Comparison of ENCODE assay signal across 12 cellular contexts in the genomic region with DNA sequence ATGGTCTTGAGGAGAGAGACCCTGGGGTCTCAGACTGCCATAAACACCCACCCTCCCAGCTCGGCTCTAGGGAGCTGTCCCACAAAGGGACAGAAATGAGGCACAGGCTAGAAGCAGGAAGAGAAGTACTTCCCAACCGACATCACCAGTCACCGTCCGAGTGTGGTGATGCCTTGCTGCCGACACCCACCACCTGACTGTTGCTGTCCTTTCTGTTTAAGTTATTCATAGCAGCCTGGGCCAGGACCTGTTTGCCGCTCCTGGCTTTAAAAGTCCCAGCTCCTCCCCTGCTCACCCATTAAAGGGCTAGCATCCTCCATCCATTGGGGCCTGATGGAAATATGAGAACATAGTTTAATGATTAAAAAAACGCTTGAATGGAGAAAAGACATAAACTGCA. TPM values are rescaled to one million over a fixed set of nuclear protein-coding genes. Genes with fewer than 3 reads are reported as not detected.
A peak's percentile ranks its signal among the peaks of the same experiment; 100 is the strongest.
DNase-seq lines count a peak whose midpoint lies in the region; ATAC-seq, FAIRE-seq and TF ChIP-seq lines count a peak whose summit lies in the region.
"Had no signal": no experiment of that assay in that cellular context is flagged by ENCODE, and none has a peak within 500 bp of the region (broad histone marks: within the 10 kb centered on the region; RNA-seq: fewer than 3 reads in every experiment).

No MANE protein-coding gene starts in this region.

- POLR2A ChIA-PET in K562 (lab: Yijun Ruan, JAX) = interaction anchor here (0.7 to 2.0 kb wide), 2 partner anchors 13 to 52 kb away, joined by 3 to 12 read pairs; a partner anchor contains a TSS

- no peak overlapping the region for H3K4me3 ChIP-seq in K562
- no peak overlapping the region for H3K4me3 ChIP-seq in esophagus squamous epithelium
- H3K4me3 ChIP-seq: right lobe of liver had no signal

- H3K79me2 ChIP-seq in K562 (ENCODE audit: control insufficient read depth, insufficient read depth, low read length) = no peaks in the 10 kb centered on the region

- H3K9me1 ChIP-seq in K562 (ENCODE audit: control insufficient read depth, insufficient read depth, low read length) = no peaks in the 10 kb centered on the region

- no peak overlapping the region for H3K4me2 ChIP-seq in K562 (ENCODE audit: insufficient read depth, low read length)

- ATAC-seq in K562 (no peak; the same call in 1 of the 3 replicates), GM19395 (IDR thresholded peaks at IDR 0.05; ENCODE audit: unreplicated experiment) (no peak)
- peak; percentile 76 for ATAC-seq in stimulated activated naive CD8-positive, alpha-beta T cell treated with anti-CD3 and anti-CD28 coated beads, Interleukin-15, Interleukin-2, amounts not matched to agents 100 U/mL and 50 U/mL, for 24 hours
- ATAC-seq: PC-3 had no signal

- intact Hi-C loops in K562 (cut with micrococcal nuclease) (no loop called here), esophagus squamous epithelium (cut with DNase I) (no loop called here)

- H3K9me3 ChIP-seq in KOPT-K1 (ENCODE audit: insufficient read depth, low read length, poor library complexity, severe bottlenecking) = no peaks in the 10 kb centered on the region
- no peaks in the 10 kb centered on the region for H3K9me3 ChIP-seq in K562 (replicated peaks; ENCODE audit: control insufficient read depth, insufficient read depth, low read depth, low read length)
- H3K9me3 ChIP-seq in esophagus squamous epithelium = no peaks in the 10 kb centered on the region
- H3K9me3 ChIP-seq: right lobe of liver had no signal

- TF ChIP-seq POLR2A in K562 (conservative IDR thresholded peaks at IDR 0.05) = no peak
- no peak for TF ChIP-seq POLR2A in esophagus squamous epithelium (IDR thresholded peaks at IDR 0.05)

- H3K27me3 ChIP-seq in K562 (ENCODE audit: control insufficient read depth in 2 of 2, insufficient read depth in 2 of 2, low read length in 2 of 2) (no peaks in the 10 kb centered on the region), esophagus squamous epithelium (no peaks in the 10 kb centered on the region)
- H3K27me3 ChIP-seq: right lobe of liver had no signal

- CTCF ChIA-PET in K562 (lab: Yijun Ruan, JAX; ENCODE audit: low intra/inter-chr PET ratio) = no interaction called here

- TF ChIP-seq EP300 in K562 (IDR thresholded peaks at IDR 0.05; ENCODE audit: low read length) = no peak

- peak overlapping the region; percentile 72 for H3K27ac ChIP-seq in KOPT-K1 (ENCODE audit: low read depth, low read length, poor library complexity, severe bottlenecking)
- H3K27ac ChIP-seq in K562 (ENCODE audit: extremely low read depth, low read depth, low read length) = no peak overlapping the region
- peak overlapping the region in 2 of 4 donors; percentile 10 to 37 for H3K27ac ChIP-seq in esophagus squamous epithelium
- H3K27ac ChIP-seq: right lobe of liver had no signal

- 24% methylated on average over 7 of the region's 7 CpGs for WGBS in K562 (ENCODE audit: insufficient coverage, low coverage, missing lambda C conversion rate)
- WGBS in esophagus squamous epithelium, 2 donors = 48 to 60% methylated on average over 3 to 7 of the region's 7 CpGs

- H3K9ac ChIP-seq in K562 (ENCODE audit: insufficient read depth in 1 of 2, low read depth in 2 of 2, low read length in 2 of 2) = peak overlapping the region in 1 of 2 experiments; percentile 59; a peak in 1 of 4 replicates

- no peak for TF ChIP-seq RAD21 in K562 (CRISPR knock-in tag; conservative IDR thresholded peaks at IDR 0.05 in 1 of 2, IDR thresholded peaks at IDR 0.05 in 1 of 2)

- DNase-seq in activated T-cell treated with anti-CD3 and anti-CD28 coated beads for 48 hours (ENCODE audit: low read depth) = peak; percentile 36
- no peak for DNase-seq in activated T-cell treated with anti-CD3 and anti-CD28 coated beads for 4 hours
- DNase-seq in K562 (ENCODE audit: extremely low read depth in 1 of 4, low spot score in 3 of 4) = no peak
- DNase-seq in stimulated activated naive CD8-positive, alpha-beta T cell treated with anti-CD3 and anti-CD28 coated beads, Interleukin-15, Interleukin-2, amounts not matched to agents 100 U/mL and 50 U/mL, for 24 hours = peak; percentile 56
- no peak for DNase-seq in AG08395 (ENCODE audit: low spot score)
- no peak for DNase-seq in esophagus squamous epithelium (lab: John Stamatoyannopoulos, UW)
- DNase-seq: anterior cingulate cortex, NCI-H2029 treated with DMSO at 0.1 percent for 48 hours, PC-3, right lobe of liver had no signal

- no TSS peak for BruUV-seq in K562 (replicated peaks; lab: Mats Ljungman, UMichigan)

- in situ Hi-C loops in K562 (cut with MboI) = no loop called here

- no peak for FAIRE-seq in K562 (lab: Jason Lieb, UNC)

- peak overlapping the region; percentile 68; the same call in 1 of the 2 replicates for H2AFZ ChIP-seq in K562 (ENCODE audit: low read depth, low read length)

- no peaks in the 10 kb centered on the region for H3K36me3 ChIP-seq in KOPT-K1 (ENCODE audit: insufficient read depth, low read length)
- no peaks in the 10 kb centered on the region for H3K36me3 ChIP-seq in K562 (ENCODE audit: control insufficient read depth, insufficient read depth, low read length)
- H3K36me3 ChIP-seq in esophagus squamous epithelium = no peaks in the 10 kb centered on the region
- H3K36me3 ChIP-seq: right lobe of liver had no signal

- no peaks in the 10 kb centered on the region for H4K20me1 ChIP-seq in K562 (replicated peaks; ENCODE audit: control insufficient read depth, insufficient read depth, low read length)

- H3K4me1 ChIP-seq in K562 (replicated peaks in 1 of 2; ENCODE audit: control insufficient read depth in 2 of 2, insufficient read depth in 2 of 2, low read length in 2 of 2) (peaks cover 6 to 7% of the 10 kb centered on the region in 2 experiments; a peak in 4 of 5 replicates), esophagus squamous epithelium (peaks cover 0 to 8% (median 0%) of the 10 kb centered on the region in 3 donors)
- H3K4me1 ChIP-seq: right lobe of liver had no signal

- TF ChIP-seq CTCF in K562 (IDR thresholded peaks at IDR 0.05 in 2 of 3, conservative IDR thresholded peaks at IDR 0.05 in 1 of 3; ENCODE audit: insufficient read depth in 2 of 3, low read depth in 1 of 3, low read length in 3 of 3) = no peak
- no peak for TF ChIP-seq CTCF in esophagus squamous epithelium (IDR thresholded peaks at IDR 0.05)

RNA-seq across cellular contexts. Expression of a gene that starts 13.2 kb away (rescaled TPM):
- total RNA-seq in K562 (2011; cell fraction: chromatin; rRNA removed; ENCODE audit: low replicate concordance) = 195 and 371 TPM in 2 replicates
- 116 and 148 TPM in 2 replicates for total RNA-seq in K562 (2011; cell fraction: nucleolus; rRNA removed)
- 167 and 188 TPM in 2 replicates for total RNA-seq in K562 (2011; cell fraction: nucleoplasm; rRNA removed)
- total RNA-seq in K562 (2014; rRNA removed) = 31.3 and 47.4 TPM in 2 replicates
- total RNA-seq in K562 (2014; rRNA removed; fragmentation: Illumina TruSeq; extraction: Trizol) = 57.9 and 64.1 TPM in 2 replicates
- 49.6 and 55.1 TPM in 2 replicates for total RNA-seq in K562 (2015; rRNA removed; fragmentation: Illumina TruSeq; extraction: Trizol)
- 50.9 and 51.2 TPM in 2 replicates for total RNA-seq in K562 (2021)
- 71.2 and 96.5 TPM in 2 replicates for polyA plus RNA-seq in K562 (2011; rRNA removed)
- 66.0 and 70.7 TPM in 2 replicates for polyA plus RNA-seq in K562 (2011; cell fraction: cytosol; rRNA removed)
- 99.2 and 111 TPM in 2 replicates for polyA plus RNA-seq in K562 (2011; cell fraction: nucleus; rRNA removed)
- polyA plus RNA-seq in K562 (2012) = 35.2 and 70.1 TPM in 2 replicates
- polyA plus RNA-seq in K562 (2014; fragmentation: Illumina TruSeq; extraction: Trizol) = 45.6 and 48.0 TPM in 2 replicates
- polyA plus RNA-seq in K562 (2014; fragmentation: Nextera tagmentation; extraction: Ambion mirVana) = 10 to 100 TPM; 23.3 to 24.0 TPM
- 33.9 and 34.1 TPM in 2 replicates for polyA plus RNA-seq in K562 (2014; rRNA removed)
- 136 and 168 TPM in 2 replicates for polyA minus RNA-seq in K562 (2011; rRNA and poly(A)+ RNA removed)
- polyA minus RNA-seq in K562 (2011; cell fraction: cytosol; rRNA and poly(A)+ RNA removed) = 48.1 and 89.9 TPM in 2 replicates
- 77.0 and 125 TPM in 2 replicates for polyA minus RNA-seq in K562 (2011; cell fraction: nucleus; rRNA and poly(A)+ RNA removed)
- total RNA-seq in esophagus squamous epithelium = 10 to 100 TPM; 43.9 to 84.3 (median 50.0) TPM

RNA-seq across cellular contexts. Expression of a gene that starts 34.4 kb away (rescaled TPM):
- total RNA-seq in K562 (2011; cell fraction: chromatin; rRNA removed; ENCODE audit: low replicate concordance) = 4.1 and 4.5 TPM in 2 replicates
- 2.2 and 2.5 TPM in 2 replicates for total RNA-seq in K562 (2011; cell fraction: nucleolus; rRNA removed)
- total RNA-seq in K562 (2011; cell fraction: nucleoplasm; rRNA removed) = 2.1 and 3.6 TPM in 2 replicates
- 0.20 and 1.1 TPM in 2 replicates for total RNA-seq in K562 (2014; rRNA removed)
- 0.41 and 0.69 TPM in 2 replicates for total RNA-seq in K562 (2014; rRNA removed; fragmentation: Illumina TruSeq; extraction: Trizol)
- 0.98 and 1.2 TPM in 2 replicates for total RNA-seq in K562 (2015; rRNA removed; fragmentation: Illumina TruSeq; extraction: Trizol)
- 0.60 and 0.86 TPM in 2 replicates for total RNA-seq in K562 (2021)
- polyA plus RNA-seq in K562 (2011; rRNA removed) = 0.68 and 1.7 TPM in 2 replicates
- 0.30 and 1.1 TPM in 2 replicates for polyA plus RNA-seq in K562 (2011; cell fraction: cytosol; rRNA removed)
- 7.3 and 7.5 TPM in 2 replicates for polyA plus RNA-seq in K562 (2011; cell fraction: nucleus; rRNA removed)
- 0.92 and 3.6 TPM in 2 replicates for polyA plus RNA-seq in K562 (2012)
- polyA plus RNA-seq in K562 (2014; fragmentation: Illumina TruSeq; extraction: Trizol) = 0.91 and 1.2 TPM in 2 replicates
- under 1 TPM; 0.77 to 0.89 TPM for polyA plus RNA-seq in K562 (2014; fragmentation: Nextera tagmentation; extraction: Ambion mirVana)
- 0.42 and 0.55 TPM in 2 replicates for polyA plus RNA-seq in K562 (2014; rRNA removed)
- polyA minus RNA-seq in K562 (2011; rRNA and poly(A)+ RNA removed) = 0.14 and 1.5 TPM in 2 replicates
- not detected in 2 replicates for polyA minus RNA-seq in K562 (2011; cell fraction: cytosol; rRNA and poly(A)+ RNA removed)
- 1.1 and 2.1 TPM in 2 replicates for polyA minus RNA-seq in K562 (2011; cell fraction: nucleus; rRNA and poly(A)+ RNA removed)
- 1 to 10 TPM in 1 of 4 donors, not detected in 3; 1.3 TPM for total RNA-seq in esophagus squamous epithelium

RNA-seq across cellular contexts. Expression of a gene that starts 34.6 kb away (rescaled TPM):
- 410 and 624 TPM in 2 replicates for total RNA-seq in K562 (2011; cell fraction: chromatin; rRNA removed; ENCODE audit: low replicate concordance)
- 454 and 493 TPM in 2 replicates for total RNA-seq in K562 (2011; cell fraction: nucleolus; rRNA removed)
- total RNA-seq in K562 (2011; cell fraction: nucleoplasm; rRNA removed) = 734 and 781 TPM in 2 replicates
- total RNA-seq in K562 (2014; rRNA removed) = 508 and 518 TPM in 2 replicates
- total RNA-seq in K562 (2014; rRNA removed; fragmentation: Illumina TruSeq; extraction: Trizol) = 872 and 963 TPM in 2 replicates
- total RNA-seq in K562 (2015; rRNA removed; fragmentation: Illumina TruSeq; extraction: Trizol) = 938 and 983 TPM in 2 replicates
- total RNA-seq in K562 (2021) = 460 and 518 TPM in 2 replicates
- polyA plus RNA-seq in K562 (2011; rRNA removed) = 1,201 and 1,654 TPM in 2 replicates
- 1,148 and 3,009 TPM in 2 replicates for polyA plus RNA-seq in K562 (2011; cell fraction: cytosol; rRNA removed)
- 172 and 337 TPM in 2 replicates for polyA plus RNA-seq in K562 (2011; cell fraction: nucleus; rRNA removed)
- 946 and 1,158 TPM in 2 replicates for polyA plus RNA-seq in K562 (2012)
- polyA plus RNA-seq in K562 (2014; fragmentation: Illumina TruSeq; extraction: Trizol) = 1,667 and 1,763 TPM in 2 replicates
- polyA plus RNA-seq in K562 (2014; fragmentation: Nextera tagmentation; extraction: Ambion mirVana) = 1,000 to 10,000 TPM; 2,823 to 3,138 TPM
- 981 and 1,032 TPM in 2 replicates for polyA plus RNA-seq in K562 (2014; rRNA removed)
- polyA minus RNA-seq in K562 (2011; rRNA and poly(A)+ RNA removed) = 659 and 661 TPM in 2 replicates
- 257 and 286 TPM in 2 replicates for polyA minus RNA-seq in K562 (2011; cell fraction: cytosol; rRNA and poly(A)+ RNA removed)
- 69.7 and 112 TPM in 2 replicates for polyA minus RNA-seq in K562 (2011; cell fraction: nucleus; rRNA and poly(A)+ RNA removed)
- 1,000 to 10,000 TPM in 3 of 4 donors, 100 to 1,000 TPM in 1; 992 to 4,464 (median 1,820) TPM for total RNA-seq in esophagus squamous epithelium

RNA-seq across cellular contexts. Expression of a gene that starts 59.7 kb away (rescaled TPM):
- 0.93 and 2.2 TPM in 2 replicates for total RNA-seq in K562 (2011; cell fraction: chromatin; rRNA removed; ENCODE audit: low replicate concordance)
- total RNA-seq in K562 (2011; cell fraction: nucleolus; rRNA removed) = 1.0 and 1.1 TPM in 2 replicates
- 1.0 and 1.8 TPM in 2 replicates for total RNA-seq in K562 (2011; cell fraction: nucleoplasm; rRNA removed)
- total RNA-seq in K562 (2014; rRNA removed) (1.5 and 1.8 TPM in 2 replicates), K562 (2014; rRNA removed; fragmentation: Illumina TruSeq; extraction: Trizol) (2.2 and 2.6 TPM in 2 replicates), K562 (2015; rRNA removed; fragmentation: Illumina TruSeq; extraction: Trizol) (4.0 and 4.3 TPM in 2 replicates), K562 (2021) (3.2 and 4.1 TPM in 2 replicates), esophagus squamous epithelium (10 to 100 TPM in 3 of 4 donors, 1 to 10 TPM in 1; 9.4 to 13.6 (median 11.1) TPM)
- polyA plus RNA-seq in K562 (2011; rRNA removed) (3.3 and 4.1 TPM in 2 replicates), K562 (2014; fragmentation: Illumina TruSeq; extraction: Trizol) (2.6 and 3.8 TPM in 2 replicates), K562 (2014; fragmentation: Nextera tagmentation; extraction: Ambion mirVana) (1 to 10 TPM; 1.0 to 1.6 TPM), K562 (2014; rRNA removed) (2.0 and 2.3 TPM in 2 replicates)
- polyA plus RNA-seq in K562 (2011; cell fraction: cytosol; rRNA removed) = 1.2 and 2.3 TPM in 2 replicates
- polyA plus RNA-seq in K562 (2011; cell fraction: nucleus; rRNA removed) = 1.7 and 2.2 TPM in 2 replicates
- polyA plus RNA-seq in K562 (2012) = 4.2 and 5.9 TPM in 2 replicates
- polyA minus RNA-seq in K562 (2011; rRNA and poly(A)+ RNA removed) = 3.5 and 4.3 TPM in 2 replicates
- 0.95 and 1.7 TPM in 2 replicates for polyA minus RNA-seq in K562 (2011; cell fraction: cytosol; rRNA and poly(A)+ RNA removed)
- 0.67 and 1.9 TPM in 2 replicates for polyA minus RNA-seq in K562 (2011; cell fraction: nucleus; rRNA and poly(A)+ RNA removed)

Comparison
In these comparisons a context has a peak if more than half of its experiments do, and no peak if none do; other contexts are left out.
1. DNase-seq: peak in activated T-cell treated with anti-CD3 and anti-CD28 coated beads for 48 hours (single experiment) and stimulated activated naive CD8-positive, alpha-beta T cell treated with anti-CD3 and anti-CD28 coated beads, Interleukin-15, Interleukin-2, amounts not matched to agents 100 U/mL and 50 U/mL, for 24 hours (single experiment); none in activated T-cell treated with anti-CD3 and anti-CD28 coated beads for 4 hours (single experiment), K562 (0 of 4), AG08395 (single experiment) and esophagus squamous epithelium (single experiment).